Comparison of ENCODE assay signal across 1 cellular context in genomic region chr9:110807956-110808598, GRCh38.
TF ChIP-seq lines count a peak whose summit lies in the region.

No MANE protein-coding gene starts in this region.

TF ChIP-seq in GM12878, 131 proteins besides CTCF, POLR2A, EP300 and RAD21 (continued from another document and continues in another):
- no peak for TF ChIP-seq REST (IDR thresholded peaks at IDR 0.05; ENCODE audit: low read depth, low read length)
- TF ChIP-seq SUPT20H (IDR thresholded peaks at IDR 0.05; ENCODE audit: borderline replicate concordance, control insufficient read depth, low read depth, low read length), result no peak
- TF ChIP-seq CHD4 (IDR thresholded peaks at IDR 0.05), result no peak; the same call in 1 of the 2 replicates
- TF ChIP-seq NFXL1 (IDR thresholded peaks at IDR 0.05; ENCODE audit: borderline replicate concordance), result no peak
- TF ChIP-seq NR2F1 (conservative IDR thresholded peaks at IDR 0.05), result peak; percentile 93
- no peak for TF ChIP-seq TARDBP (IDR thresholded peaks at IDR 0.05; ENCODE audit: borderline replicate concordance)
- no peak for TF ChIP-seq ZNF622 (IDR thresholded peaks at IDR 0.05)
- TF ChIP-seq KLF5 (IDR thresholded peaks at IDR 0.05; ENCODE audit: partially characterized antibody), result no peak
- no peak for TF ChIP-seq ZBTB40 (IDR thresholded peaks at IDR 0.05; ENCODE audit: borderline replicate concordance)
- TF ChIP-seq EZH2 (IDR thresholded peaks at IDR 0.05; ENCODE audit: borderline replicate concordance, control insufficient read depth, low read depth, low read length), result no peak
- no peak for TF ChIP-seq PML (IDR thresholded peaks at IDR 0.05; ENCODE audit: low read length)
- TF ChIP-seq RBBP5 (conservative IDR thresholded peaks at IDR 0.05), result no peak
- TF ChIP-seq ESRRA (IDR thresholded peaks at IDR 0.05; ENCODE audit: low read length), result no peak; the same call in 1 of the 2 replicates
- peak; percentile 9 for TF ChIP-seq CUX1 (IDR thresholded peaks at IDR 0.05; ENCODE audit: insufficient replicate concordance, low read depth, low read length)
- TF ChIP-seq MTA3 (IDR thresholded peaks at IDR 0.05; ENCODE audit: borderline replicate concordance, low read length), result no peak
- TF ChIP-seq PRDM15 (CRISPR knock-in tag; IDR thresholded peaks at IDR 0.05), result no peak
- TF ChIP-seq ZZZ3 (IDR thresholded peaks at IDR 0.05; ENCODE audit: control insufficient read depth, insufficient read length, low read depth), result no peak
- no peak for TF ChIP-seq E2F4 (IDR thresholded peaks at IDR 0.05; ENCODE audit: low read depth, low read length)
- no peak for TF ChIP-seq FOS (IDR thresholded peaks at IDR 0.05; ENCODE audit: borderline replicate concordance, extremely low read depth, insufficient read length)
- peak; percentile 30; the same call in 1 of the 2 replicates for TF ChIP-seq RUNX3 (IDR thresholded peaks at IDR 0.05; ENCODE audit: low read length)
- peak in 1 of 2 experiments; percentile 56; a peak in 2 of 4 replicates for TF ChIP-seq IKZF2 (IDR thresholded peaks at IDR 0.05)
- no peak for TF ChIP-seq HSF1 (IDR thresholded peaks at IDR 0.05; ENCODE audit: low read depth, low read length)
- TF ChIP-seq BCL11A (IDR thresholded peaks at IDR 0.05; ENCODE audit: low read depth, low read length), result peak; percentile 77
- no peak for TF ChIP-seq ZSCAN29 (IDR thresholded peaks at IDR 0.05)
- TF ChIP-seq KAT2A (conservative IDR thresholded peaks at IDR 0.05; ENCODE audit: control insufficient read depth, low read depth, low read length), result no peak
- 0 out of 2 replicates have a peak, but pooled peaks have one; percentile 8 for TF ChIP-seq ZNF687 (IDR thresholded peaks at IDR 0.05)
- no peak for TF ChIP-seq GATAD2B (conservative IDR thresholded peaks at IDR 0.05; ENCODE audit: low read depth)
- no peak for TF ChIP-seq ZNF384 (IDR thresholded peaks at IDR 0.05; ENCODE audit: borderline replicate concordance, low read depth, low read length)
- peak; percentile 30 for TF ChIP-seq BCL3 (IDR thresholded peaks at IDR 0.05; ENCODE audit: borderline replicate concordance, insufficient read depth, low read depth, low read length, poor library complexity, severe bottlenecking)
